1 cellular context compared by ENCODE assay signal in genomic region chr11:65646921-65647701, GRCh38.
A peak's percentile ranks its signal among the peaks of the same experiment; 100 is the strongest.
TF ChIP-seq lines count a peak whose summit lies in the region.

No MANE protein-coding gene starts in this region.

TF ChIP-seq in endothelial cell of umbilical vein, 7 proteins besides CTCF, POLR2A, EP300 and RAD21 (continued from another document):
- TF ChIP-seq MAX (IDR thresholded peaks at IDR 0.05; ENCODE audit: insufficient read depth, insufficient read length), result peak; percentile 49
- no peak for TF ChIP-seq MYC (IDR thresholded peaks at IDR 0.05; ENCODE audit: low read depth, low read length)
- TF ChIP-seq JUN (IDR thresholded peaks at IDR 0.05; ENCODE audit: borderline replicate concordance, insufficient read depth, insufficient read length, low read depth), result no peak
